ENCODE assay signal across 14 cellular contexts in genomic region chr12:47102845-47103666, GRCh38. TPM values are rescaled to one million over a fixed set of nuclear protein-coding genes. Genes with fewer than 3 reads are reported as not detected.
DNase-seq lines count a peak whose midpoint lies in the region; ATAC-seq, FAIRE-seq and TF ChIP-seq lines count a peak whose summit lies in the region.
"Had no signal": no experiment of that assay in that cellular context is flagged by ENCODE, and none has a peak within 500 bp of the region (broad histone marks: within the 10 kb centered on the region; RNA-seq: fewer than 3 reads in every experiment).

No MANE protein-coding gene starts in this region.

- H3K27me3 ChIP-seq in sigmoid colon = no peaks in the 10 kb centered on the region
- H3K27me3 ChIP-seq in mesendoderm (ENCODE audit: insufficient read depth, low read length, poor library complexity) = no peaks in the 10 kb centered on the region
- H3K27me3 ChIP-seq: colonic mucosa had no signal

- H3K4me2 ChIP-seq in mesendoderm (ENCODE audit: low read length) = no peak overlapping the region

- peak; percentile 82 to 93 (median 90) for TF ChIP-seq EP300 in sigmoid colon (IDR thresholded peaks at IDR 0.05)

- H3K23ac ChIP-seq in mesendoderm (ENCODE audit: low read length) = no peak overlapping the region

- no peak overlapping the region for H3K18ac ChIP-seq in mesendoderm (ENCODE audit: low read length)

- no peak overlapping the region for H3K4ac ChIP-seq in mesendoderm (ENCODE audit: low read depth, low read length)

- 77 to 83% methylated on average over 11 of the region's 11 CpGs for WGBS in sigmoid colon, 2 donors
- no CpG with 5 or more reads among the region's 11 CpGs for WGBS in mesendoderm (ENCODE audit: extremely low coverage, insufficient coverage, low lambda C conversion rate)

- no peaks in the 10 kb centered on the region for H3K9me3 ChIP-seq in sigmoid colon
- H3K9me3 ChIP-seq: colonic mucosa had no signal

- H2AK5ac ChIP-seq in mesendoderm (ENCODE audit: low read length) = no peak overlapping the region

- FAIRE-seq in RCC 7860 (lab: Jason Lieb, UNC) = peak; percentile 82

- H3K9ac ChIP-seq in mesendoderm (ENCODE audit: low read length) = no peak overlapping the region

- no peak overlapping the region for H3K56ac ChIP-seq in mesendoderm (ENCODE audit: low read length)

- H4K5ac ChIP-seq in mesendoderm (ENCODE audit: low read length) = no peak overlapping the region

- H3K36me3 ChIP-seq in sigmoid colon = no peaks in the 10 kb centered on the region
- no peaks in the 10 kb centered on the region for H3K36me3 ChIP-seq in mesendoderm (ENCODE audit: control insufficient read depth, insufficient read depth, low read length)
- H3K36me3 ChIP-seq: colonic mucosa had no signal

- H3K27ac ChIP-seq in sigmoid colon (peak overlapping the region; percentile 30 to 84 (median 80)), mesendoderm (ENCODE audit: low read depth, low read length) (no peak overlapping the region)
- H3K27ac ChIP-seq: colonic mucosa had no signal

- H3K4me3 ChIP-seq in fibroblast of villous mesenchyme (ENCODE audit: low read depth, low read length) (no peak overlapping the region), sigmoid colon (no peak overlapping the region), mesendoderm (ENCODE audit: low read length) (no peak overlapping the region)
- H3K4me3 ChIP-seq: colonic mucosa had no signal

- H3K4me1 ChIP-seq in sigmoid colon (peaks cover 0 to 46% (median 33%) of the 10 kb centered on the region in 4 donors), mesendoderm (ENCODE audit: control insufficient read depth, low read depth, low read length) (peaks cover 11% of the 10 kb centered on the region)
- H3K4me1 ChIP-seq: colonic mucosa had no signal

- DNase-seq in EH (ENCODE audit: low read depth) = peak; percentile 100
- peak; percentile 57 for DNase-seq in RCC 7860 (ENCODE audit: low spot score)
- DNase-seq in fibroblast of villous mesenchyme (ENCODE audit: low read depth) = peak; percentile 100
- DNase-seq in sigmoid colon = peak; percentile 87
- DNase-seq in mesendoderm = no peak
- no peak for DNase-seq in NCI-H1694 treated with DMSO at 0.1 percent for 48 hours (lab: John Stamatoyannopoulos, UW)
- DNase-seq: activated CD4-positive, alpha-beta memory T cell treated with anti-CD3 and anti-CD28 coated beads, Interleukin-2, amount 10 ng/mL, durations not matched to agents 7 days and 5 days; activated gamma-delta T cell; colonic mucosa; foreskin melanocyte; NCI-H446 had no signal

- H2BK15ac ChIP-seq in mesendoderm (replicated peaks; ENCODE audit: low read depth) = no peak overlapping the region

- no peak for ATAC-seq in GM18502 (IDR thresholded peaks at IDR 0.05; ENCODE audit: poor library complexity, unreplicated experiment)
- ATAC-seq in GM21529 (IDR thresholded peaks at IDR 0.05; ENCODE audit: unreplicated experiment) = no peak
- ATAC-seq: stimulated activated effector memory CD8-positive, alpha-beta T cell treated with anti-CD3 and anti-CD28 coated beads, Interleukin-12 subunit alpha, Interleukin-12 subunit beta, amount 100 ng/mL, for 72 hours had no signal

- H2BK5ac ChIP-seq in mesendoderm (ENCODE audit: low read length) = no peak overlapping the region

- intact Hi-C loops in sigmoid colon (cut with DNase I) = loop anchor here (5.0 to 10.0 kb wide), 2 partner anchors 172 to 274 kb away; no protein-coding TSS in a partner anchor

- H3K79me2 ChIP-seq in mesendoderm (ENCODE audit: control insufficient read depth, insufficient read depth, low read length) = no peaks in the 10 kb centered on the region

- no peak overlapping the region for H4K8ac ChIP-seq in mesendoderm (ENCODE audit: low read depth, low read length)

- no peaks in the 10 kb centered on the region for H3K79me1 ChIP-seq in mesendoderm (ENCODE audit: low read length)

- TF ChIP-seq POLR2A in sigmoid colon (IDR thresholded peaks at IDR 0.05) = no peak

- TF ChIP-seq CTCF in fibroblast of villous mesenchyme (IDR thresholded peaks at IDR 0.05; ENCODE audit: insufficient read depth, low read depth, low read length) = no peak
- no peak for TF ChIP-seq CTCF in sigmoid colon (IDR thresholded peaks at IDR 0.05)

- H2BK120ac ChIP-seq in mesendoderm (ENCODE audit: low read depth, low read length) = no peak overlapping the region

RNA-seq across cellular contexts. Expression of gene AMIGO2, which starts 23.3 kb away (rescaled TPM):
- 62.2 and 101 TPM in 2 replicates for total RNA-seq in fibroblast of villous mesenchyme
- total RNA-seq in sigmoid colon = 10 to 100 TPM; 33.2 to 68.1 (median 60.5) TPM
- polyA plus RNA-seq in sigmoid colon = 1 to 10 TPM in 2 of 3 donors, under 1 TPM in 1; 0.46 to 5.3 (median 2.4) TPM
- 14.7 TPM for polyA plus RNA-seq in mesendoderm (2013, experiment 1 of 2)
- 14.0 TPM for polyA plus RNA-seq in mesendoderm (2013, experiment 2 of 2)

RNA-seq across cellular contexts. Expression of gene PCED1B, which starts 23.6 kb away (rescaled TPM):
- 1.7 and 3.2 TPM in 2 replicates for total RNA-seq in fibroblast of villous mesenchyme
- total RNA-seq in sigmoid colon = 10 to 100 TPM in 1 of 4 donors, 1 to 10 TPM in 3; 3.0 to 11.9 (median 7.3) TPM
- 1 to 10 TPM; 1.2 to 5.8 (median 1.8) TPM for polyA plus RNA-seq in sigmoid colon
- 6.9 TPM for polyA plus RNA-seq in mesendoderm (2013, experiment 1 of 2)
- polyA plus RNA-seq in mesendoderm (2013, experiment 2 of 2) = 6.7 TPM

Comparison
In these comparisons a context has a peak if more than half of its experiments do, and no peak if none do; other contexts are left out.
1. DNase-seq: peak in EH (single experiment), RCC 7860 (single experiment), fibroblast of villous mesenchyme (single experiment) and sigmoid colon (single experiment); none in mesendoderm (single experiment) and NCI-H1694 treated with DMSO at 0.1 percent for 48 hours (single experiment).